ENCODE assay signal across 8 cellular contexts in genomic region chrX:77785746-77786548, GRCh38. TPM values are rescaled to one million over a fixed set of nuclear protein-coding genes. Genes with fewer than 3 reads are reported as not detected.
DNase-seq lines count a peak whose midpoint lies in the region; ATAC-seq and TF ChIP-seq lines count a peak whose summit lies in the region.

TSS of gene ATRX (minus strand) at chrX:77786216. CDS start at chrX:77786001, 215 bp downstream.

- DNase-seq in GM12865 (ENCODE audit: low read depth) (peak; percentile 90), NCI-H146 (lab: John Stamatoyannopoulos, UW) (peak; percentile 90), T-helper 17 cell (peak; percentile 54 to 69 (median 60)), right cardiac atrium (peak; percentile 69 to 85 (median 83)), pulmonary artery endothelial cell (ENCODE audit: low read depth, low spot score) (peak; percentile 63), uterus (peak; percentile 61 to 76)

- no peaks in the 10 kb centered on the region for H3K36me3 ChIP-seq in uterus

- peak within 1 kb of the TSS; percentile 99 for H3K4me3 Mint-ChIP-seq in T-helper 17 cell

- H3K27ac ChIP-seq in angular gyrus (ENCODE audit: low read depth, low read length) (peak within 1 kb of the TSS; percentile 89), right cardiac atrium (ENCODE audit: low read length) (peak within 1 kb of the TSS; percentile 100), uterus (peak within 1 kb of the TSS; percentile 92 to 94)

- H3K27me3 ChIP-seq in right cardiac atrium (ENCODE audit: control insufficient read depth, insufficient read depth) (no peaks in the 10 kb centered on the region), uterus (no peaks in the 10 kb centered on the region)

- intact Hi-C loops in right cardiac atrium (cut with DNase I), result loop anchor here in 2 of 4 donors (10.0 kb wide), 2 partner anchors 89 to 109 kb away; partner anchors contain the start of genes COX7B (in 1 of the 2) and MAGT1 (in 1 of the 2)
- intact Hi-C loops in uterus (cut with DNase I; ENCODE audit: low total_unique reads), result no loop called here

- peak; percentile 33 to 36 for TF ChIP-seq POLR2A in uterus (IDR thresholded peaks at IDR 0.05)

- peaks cover 9% of the 10 kb centered on the region for H3K4me1 Mint-ChIP-seq in T-helper 17 cell

- H3K27ac Mint-ChIP-seq in T-helper 17 cell, result peak within 1 kb of the TSS; percentile 97

- H3K36me3 Mint-ChIP-seq in T-helper 17 cell (ENCODE audit: low read depth), result no peaks in the 10 kb centered on the region

- 1% methylated on average over 48 of the region's 48 CpGs for WGBS in right cardiac atrium

- H3K27me3 Mint-ChIP-seq in T-helper 17 cell, result no peaks in the 10 kb centered on the region

- H3K4me1 ChIP-seq in right cardiac atrium (ENCODE audit: control insufficient read depth, insufficient read depth, low read length) (peaks cover 1% of the 10 kb centered on the region), uterus (no peaks in the 10 kb centered on the region)

- no peak for TF ChIP-seq CTCF in GM12865 (IDR thresholded peaks at IDR 0.05; ENCODE audit: insufficient read depth, low read depth, low read length, missing control alignments)
- no peak for TF ChIP-seq CTCF in uterus (IDR thresholded peaks at IDR 0.05)

- H3K9me3 ChIP-seq in T-helper 17 cell (ENCODE audit: control insufficient read depth, low read length, poor library complexity, severe bottlenecking) (no peaks in the 10 kb centered on the region), right cardiac atrium (ENCODE audit: control insufficient read depth, low read length) (no peaks in the 10 kb centered on the region), uterus (no peaks in the 10 kb centered on the region)

- ATAC-seq in HG02763 (IDR thresholded peaks at IDR 0.05; ENCODE audit: unreplicated experiment) (peak; percentile 95), T-helper 17 cell (peak; percentile 92), right cardiac atrium (peak; percentile 97)

- peak within 1 kb of the TSS; percentile 77 for H3K4me3 ChIP-seq in GM12865 (ENCODE audit: low read depth, low read length)
- H3K4me3 ChIP-seq in right cardiac atrium (ENCODE audit: low read length), result peak within 1 kb of the TSS; percentile 97
- peak within 1 kb of the TSS; percentile 55 to 66 for H3K4me3 ChIP-seq in uterus

RNA-seq across cellular contexts. Expression of gene ATRX, which starts in this region (rescaled TPM):
- total RNA-seq in T-helper 17 cell (100 to 1,000 TPM; 103 to 104 TPM), right cardiac atrium (10 to 100 TPM; 76.7 to 92.0 (median 84.5) TPM), pulmonary artery endothelial cell (71.3 and 92.8 TPM in 2 replicates), uterus (100 to 1,000 TPM in 2 of 4 donors, 10 to 100 TPM in 2; 22.8 to 249 (median 112) TPM)
- 18.3 TPM for polyA plus RNA-seq in right cardiac atrium

Comparison
In these comparisons a context has a peak if more than half of its experiments do, and no peak if none do; other contexts are left out.
1. Peak in every context shown above with its lines: DNase-seq, ATAC-seq, H3K4me3 ChIP-seq and H3K27ac ChIP-seq.